20 cellular contexts compared by ENCODE assay signal in the genomic region with DNA sequence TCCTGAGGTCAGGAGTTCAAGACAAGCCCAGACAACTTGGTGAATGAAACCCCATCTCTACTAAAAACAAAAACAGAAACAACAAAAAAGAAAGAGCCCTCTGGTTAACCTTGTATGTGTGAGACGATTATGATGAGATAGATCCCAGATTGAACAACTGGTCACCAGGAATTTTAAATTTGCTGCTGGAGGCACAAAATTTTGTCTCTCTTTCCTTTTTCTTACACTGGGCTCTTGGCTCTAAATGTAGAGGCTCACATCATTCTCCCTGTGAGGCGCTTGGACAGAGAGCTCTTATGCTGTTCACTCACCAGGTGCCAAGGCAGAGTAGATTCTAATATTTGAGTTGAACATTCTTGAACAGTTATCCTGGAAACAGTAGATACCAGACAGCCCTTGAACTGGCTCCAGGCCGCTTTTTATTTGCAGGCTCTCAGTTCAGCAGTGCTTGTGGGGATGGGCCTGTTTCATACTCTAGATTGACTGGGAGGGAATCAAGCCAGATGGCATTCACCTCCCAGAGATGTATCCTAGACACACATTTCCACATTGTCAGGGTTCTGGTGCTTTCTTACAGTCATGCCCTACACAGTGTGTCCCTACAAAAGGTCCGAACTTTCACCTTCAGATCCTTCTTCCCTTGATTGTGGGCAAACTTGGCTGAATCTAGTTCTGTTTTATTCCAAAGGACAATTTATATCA.
DNase-seq lines count a peak whose midpoint lies in the region; ATAC-seq, FAIRE-seq and TF ChIP-seq lines count a peak whose summit lies in the region.
"Had no signal": no experiment of that assay in that cellular context is flagged by ENCODE, and none has a peak within 500 bp of the region (broad histone marks: within the 10 kb centered on the region; RNA-seq: fewer than 3 reads in every experiment).

No MANE protein-coding gene starts in this region.

- H3K27me3 ChIP-seq in BLaER1 treated with 17β-estradiol and CSF1 and Interleukin-3, amounts not matched to agents 10 nM and 100 nM, result no peaks in the 10 kb centered on the region
- H3K27me3 ChIP-seq in bronchial epithelial cell (ENCODE audit: control insufficient read depth, insufficient read depth, low read length), result no peaks in the 10 kb centered on the region

- TF ChIP-seq CTCF in GM20000 (IDR thresholded peaks at IDR 0.05; ENCODE audit: extremely low read depth, missing control alignments) (no peak), bronchial epithelial cell (IDR thresholded peaks at IDR 0.05; ENCODE audit: insufficient read depth, low read length, severe bottlenecking) (no peak)

- no peak overlapping the region; a peak in 1 of 20 replicates for H3K4me3 ChIP-seq in BLaER1 treated with 17β-estradiol and CSF1 and Interleukin-3, amounts not matched to agents 10 nM and 100 nM
- no peak overlapping the region for H3K4me3 ChIP-seq in bronchial epithelial cell (ENCODE audit: low read depth, low read length)
- H3K4me3 ChIP-seq: MG63, SJCRH30 had no signal

- no peak overlapping the region for H3K9ac ChIP-seq in BLaER1 treated with 17β-estradiol and CSF1 and Interleukin-3, amounts not matched to agents 10 nM and 100 nM

- peak overlapping the region in 9 of 11 experiments; percentile 2 to 77 (median 70); a peak in 15 of 22 replicates for H3K4me2 ChIP-seq in BLaER1 treated with 17β-estradiol and CSF1 and Interleukin-3, amounts not matched to agents 10 nM and 100 nM

- H3K36me3 ChIP-seq in BLaER1 treated with 17β-estradiol and CSF1 and Interleukin-3, amounts not matched to agents 10 nM and 100 nM, result no peaks in the 10 kb centered on the region
- no peaks in the 10 kb centered on the region for H3K36me3 ChIP-seq in bronchial epithelial cell (ENCODE audit: control insufficient read depth, insufficient read depth, low read length)
- H3K36me3 ChIP-seq: MG63, SJCRH30 had no signal

- peaks cover 0 to 16% (median 11%) of the 10 kb centered on the region in 10 experiments; a peak in 13 of 20 replicates for H3K4me1 ChIP-seq in BLaER1 treated with 17β-estradiol and CSF1 and Interleukin-3, amounts not matched to agents 10 nM and 100 nM
- H3K4me1 ChIP-seq: SJCRH30 had no signal

- intact Hi-C loops in sciatic nerve (cut with DNase I), result no loop called here

- FAIRE-seq in bronchial epithelial cell (lab: Jason Lieb, UNC), result peak; percentile 91
- FAIRE-seq: A204.1 had no signal

- H4K20me1 ChIP-seq in BLaER1 treated with 17β-estradiol and CSF1 and Interleukin-3, amounts not matched to agents 10 nM and 100 nM, result no peaks in the 10 kb centered on the region

- H3K27ac ChIP-seq in BLaER1 treated with 17β-estradiol and CSF1 and Interleukin-3, amounts not matched to agents 10 nM and 100 nM, result no peak overlapping the region
- H3K27ac ChIP-seq: SJCRH30 had no signal

- DNase-seq in GM20000 (ENCODE audit: low spot score), result peak; percentile 0
- no peak for DNase-seq in bronchial epithelial cell (ENCODE audit: low read depth)
- DNase-seq in sciatic nerve (ENCODE audit: low spot score), result no peak
- no peak for DNase-seq in hypothalamus (lab: John Stamatoyannopoulos, UW)
- DNase-seq in activated T-cell treated with anti-CD3 and anti-CD28 coated beads, Interleukin-2, amount 50 U/mL, for 48 hours, result no peak
- no peak for DNase-seq in SHP77 (lab: John Stamatoyannopoulos, UW)
- DNase-seq: Calu3; CD8-positive, alpha-beta T cell; EL; H9; IMR-90; MG63; NCI-H1092; NCI-H146; NCI-H2081; RPMI8226; SJCRH30 had no signal

- H3K9me3 ChIP-seq in BLaER1 treated with 17β-estradiol and CSF1 and Interleukin-3, amounts not matched to agents 10 nM and 100 nM (replicated peaks in 1 of 11), result peaks cover 0 to under 1% (median 0%) of the 10 kb centered on the region in 11 experiments; a peak in 1 of 22 replicates
- H3K9me3 ChIP-seq: MG63, SJCRH30 had no signal

- ATAC-seq in sciatic nerve (peak; percentile 38), HG03342 (IDR thresholded peaks at IDR 0.05; ENCODE audit: unreplicated experiment) (no peak)
- ATAC-seq: CD8-positive, alpha-beta T cell had no signal
